ENCODE assay signal across 8 cellular contexts in genomic region chr20:39112196-39112743, GRCh38.
DNase-seq lines count a peak whose midpoint lies in the region; ATAC-seq and TF ChIP-seq lines count a peak whose summit lies in the region.

No MANE protein-coding gene starts in this region.

- no peak for TF ChIP-seq CTCF in mucosa of descending colon (IDR thresholded peaks at IDR 0.05)

- intact Hi-C loops in mucosa of descending colon (cut with DNase I, micrococcal nuclease) = no loop called here

- DNase-seq in SHP77 (lab: John Stamatoyannopoulos, UW) (peak; percentile 23 to 42), SHP77 treated with DMSO at 0.1 percent for 48 hours (lab: John Stamatoyannopoulos, UW) (no peak), HuH-7 (ENCODE audit: low spot score) (peak; percentile 89), OCI-M1 (lab: John Stamatoyannopoulos, UW) (peak; percentile 79), epidermal melanocyte (ENCODE audit: insufficient read length, low spot score) (peak; percentile 67), mucosa of descending colon (peak in 1 of 3 donors; percentile 7)

- H3K9me3 ChIP-seq in mucosa of descending colon = no peaks in the 10 kb centered on the region

- no peaks in the 10 kb centered on the region for H3K36me3 ChIP-seq in mucosa of descending colon (ENCODE audit: low read depth)

- no peak overlapping the region for H3K4me3 ChIP-seq in mucosa of descending colon

- peak; percentile 71 for ATAC-seq in mucosa of descending colon
- ATAC-seq in HG02588 (IDR thresholded peaks at IDR 0.05; ENCODE audit: unreplicated experiment) = no peak
- ATAC-seq in GM21576 (IDR thresholded peaks at IDR 0.05; ENCODE audit: unreplicated experiment) = no peak

- H3K4me1 ChIP-seq in mucosa of descending colon (ENCODE audit: low read depth) = no peaks in the 10 kb centered on the region
